In genomic region chr6:34934516-34934915, GRCh38 we compare ENCODE assay signal across 12 cellular contexts. TPM values are rescaled to one million over a fixed set of nuclear protein-coding genes. Genes with fewer than 3 reads are reported as not detected.
DNase-seq lines count a peak whose midpoint lies in the region; ATAC-seq, FAIRE-seq and TF ChIP-seq lines count a peak whose summit lies in the region.
"Had no signal": no experiment of that assay in that cellular context is flagged by ENCODE, and none has a peak within 500 bp of the region (broad histone marks: within the 10 kb centered on the region; RNA-seq: fewer than 3 reads in every experiment).

No MANE protein-coding gene starts in this region.

- H3K9me2 ChIP-seq in PC-9 (ENCODE audit: insufficient read depth) = no peaks in the 10 kb centered on the region

- H3K27ac ChIP-seq in gastrocnemius medialis (peak overlapping the region in 2 of 4 donors; percentile 1 to 24), PC-9 (no peak overlapping the region)
- H3K27ac ChIP-seq: HL-60 had no signal

- H3K27me3 Mint-ChIP-seq in chondrocyte (ENCODE audit: low read depth) = no peaks in the 10 kb centered on the region

- H4K20me1 ChIP-seq in PC-9 (ENCODE audit: insufficient read depth) = peaks cover 17% of the 10 kb centered on the region; the same call in 1 of the 2 replicates

- intact Hi-C loops in gastrocnemius medialis (cut with DNase I; ENCODE audit: low total_unique reads) (no loop called here), PC-9 (cut with micrococcal nuclease; ENCODE audit: unreplicated experiment) (no loop called here)

- peaks cover 19% of the 10 kb centered on the region for H3K4me1 Mint-ChIP-seq in chondrocyte (ENCODE audit: low read depth)

- ATAC-seq in gastrocnemius medialis (peak in 1 of 2 donors; percentile 62), GM21515 (IDR thresholded peaks at IDR 0.05; ENCODE audit: unreplicated experiment) (no peak)

- H3K4me3 ChIP-seq in gastrocnemius medialis = no peak overlapping the region
- H3K4me3 ChIP-seq in PC-9 = no peak overlapping the region

- H3F3A ChIP-seq in PC-9 (ENCODE audit: insufficient read depth, low read depth) = no peaks in the 10 kb centered on the region

- TF ChIP-seq POLR2A in gastrocnemius medialis (IDR thresholded peaks at IDR 0.05) = no peak

- TF ChIP-seq CTCF in chondrocyte (IDR thresholded peaks at IDR 0.05) (no peak), gastrocnemius medialis (IDR thresholded peaks at IDR 0.05 in 4 of 5, conservative IDR thresholded peaks at IDR 0.05 in 1 of 5) (no peak), PC-9 (conservative IDR thresholded peaks at IDR 0.05) (no peak)

- H3K9me3 ChIP-seq in gastrocnemius medialis (no peaks in the 10 kb centered on the region), PC-9 (ENCODE audit: insufficient read depth, low read depth) (no peaks in the 10 kb centered on the region)

- POLR2A ChIA-PET in PC-9 (lab: Charles Lee; ENCODE audit: unreplicated experiment) = no interaction called here

- no peak overlapping the region for H3K4me3 Mint-ChIP-seq in chondrocyte (ENCODE audit: unreplicated experiment)

- no peak overlapping the region for H3K4me2 ChIP-seq in PC-9

- DNase-seq in NCI-H226 = peak; percentile 76
- DNase-seq in chondrocyte (ENCODE audit: low spot score) = no peak
- peak; percentile 19 to 56 for DNase-seq in gastrocnemius medialis
- no peak for DNase-seq in activated CD8-positive, alpha-beta memory T cell treated with anti-CD3 and anti-CD28 coated beads for 24 hours
- DNase-seq in PC-9 = no peak
- DNase-seq in HuH-7.5 (ENCODE audit: low spot score) = no peak
- DNase-seq: NCI-H1092 treated with DMSO at 0.1 percent for 48 hours; stimulated activated naive CD4-positive, alpha-beta T cell treated with Interleukin-2 at 50 U/mL for 16 hours had no signal

- H3K36me3 Mint-ChIP-seq in chondrocyte (ENCODE audit: low read depth) = no peaks in the 10 kb centered on the region

- H3K36me3 ChIP-seq in gastrocnemius medialis (no peaks in the 10 kb centered on the region), PC-9 (ENCODE audit: low read depth) (peaks cover 5% of the 10 kb centered on the region; the same call in 1 of the 2 replicates)

- H3K27me3 ChIP-seq in gastrocnemius medialis = no peaks in the 10 kb centered on the region
- no peaks in the 10 kb centered on the region for H3K27me3 ChIP-seq in PC-9 (ENCODE audit: insufficient read depth, low read depth)

- H3K27ac Mint-ChIP-seq in chondrocyte (ENCODE audit: unreplicated experiment) = peak overlapping the region; percentile 19

- H2AFZ ChIP-seq in PC-9 = no peak overlapping the region

- CTCF ChIA-PET in PC-9 (lab: Charles Lee) = interaction anchor here (0.6 kb wide), 1 partner anchor 221 kb away, joined by 3 read pairs; no protein-coding TSS in a partner anchor

- H3K9me3 Mint-ChIP-seq in chondrocyte (ENCODE audit: low read depth) = no peaks in the 10 kb centered on the region

- BruUV-seq in PC-9 (replicated peaks; lab: Mats Ljungman, UMichigan) = no TSS peak

- H3K79me2 ChIP-seq in PC-9 (ENCODE audit: low read depth) = peaks cover 22% of the 10 kb centered on the region

- peak; percentile 62 for FAIRE-seq in islet of Langerhans (lab: Jason Lieb, UNC)
- FAIRE-seq: GM12892 had no signal

- H3K4me1 ChIP-seq in gastrocnemius medialis (peaks cover 25 to 29% of the 10 kb centered on the region in 2 donors), PC-9 (replicated peaks; ENCODE audit: insufficient read depth) (no peaks in the 10 kb centered on the region)

- in situ Hi-C loops in gastrocnemius medialis (cut with MboI; ENCODE audit: low sequenced_read_pairs in 4 of 4) = no loop called here

RNA-seq across cellular contexts. Expression of gene ANKS1A, which starts 45.5 kb away (rescaled TPM):
- total RNA-seq in chondrocyte = 17.2 to 18.4 TPM (median 17.2 TPM) in 3 replicates
- total RNA-seq in gastrocnemius medialis = 1 to 10 TPM; 5.3 to 8.6 (median 7.0) TPM
- total RNA-seq in PC-9 (2021) = 22.6 and 28.5 TPM in 2 replicates

RNA-seq across cellular contexts. Expression of gene TAF11, which starts 46.7 kb away (rescaled TPM):
- total RNA-seq in chondrocyte (30.5 to 42.1 TPM (median 31.7 TPM) in 3 replicates), gastrocnemius medialis (10 to 100 TPM; 23.2 to 32.6 (median 24.0) TPM), PC-9 (2021) (26.7 and 27.2 TPM in 2 replicates)

Comparison
In these comparisons a context has a peak if more than half of its experiments do, and no peak if none do; other contexts are left out.
1. DNase-seq: peak in NCI-H226 (single experiment) and gastrocnemius medialis (2 of 2); none in chondrocyte (single experiment), activated CD8-positive, alpha-beta memory T cell treated with anti-CD3 and anti-CD28 coated beads for 24 hours (single experiment), PC-9 (0 of 2) and HuH-7.5 (single experiment).